19 cellular contexts compared by ENCODE assay signal in genomic region chr1:170558731-170559130, GRCh38.
"Had no signal": no experiment of that assay in that cellular context is flagged by ENCODE, and none has a peak within 500 bp of the region (broad histone marks: within the 10 kb centered on the region; RNA-seq: fewer than 3 reads in every experiment).

No MANE protein-coding gene starts in this region.

- H3K27ac ChIP-seq: dorsolateral prefrontal cortex, psoas muscle, sigmoid colon, stomach, thyroid gland had no signal

- H3K4me1 ChIP-seq: thyroid gland had no signal

- H3K27me3 ChIP-seq: dorsolateral prefrontal cortex, sigmoid colon, stomach, thyroid gland had no signal

- DNase-seq: dorsolateral prefrontal cortex; effector CD4-positive, alpha-beta T cell; mesenchymal stem cell; mucosa of descending colon; naive B cell; psoas muscle; right cardiac atrium; sigmoid colon; stimulated activated CD4-positive, alpha-beta T cell treated with anti-CD3 and anti-CD28 coated beads, Interleukin-2, amount 100 ng/mL, for 24 hours; stimulated activated CD4-positive, alpha-beta T cell treated with anti-CD3 and anti-CD28 coated beads, Interleukin-4, amount 100 ng/mL, for 24 hours; stimulated activated naive CD4-positive, alpha-beta T cell treated with Interleukin-2 at 50 U/mL for 16 hours; stomach; thyroid gland; trophoblast cell had no signal

- H3K9me3 ChIP-seq: mucosa of descending colon, thyroid gland had no signal

- H3K4me3 Mint-ChIP-seq: mesothelial cell of epicardium; naive B cell; natural killer cell treated with Interleukin-12 subunit alpha and Interleukin-12 subunit beta and Interleukin-15 and Interleukin-18, amount 100 ng/mL, for 72 hours; neural crest cell; stimulated activated effector memory CD8-positive, alpha-beta T cell treated with anti-CD3 and anti-CD28 coated beads, Interleukin-12 subunit alpha, Interleukin-12 subunit beta, amount 100 ng/mL, for 72 hours had no signal

- H3K4me3 ChIP-seq: dorsolateral prefrontal cortex, lung, mucosa of descending colon, psoas muscle, sigmoid colon, stomach, thyroid gland had no signal

- H3K4me1 Mint-ChIP-seq: naive B cell had no signal

- H3K27ac Mint-ChIP-seq: mesothelial cell of epicardium; natural killer cell treated with Interleukin-12 subunit alpha and Interleukin-12 subunit beta and Interleukin-15 and Interleukin-18, amount 100 ng/mL, for 72 hours; stimulated activated effector memory CD8-positive, alpha-beta T cell treated with anti-CD3 and anti-CD28 coated beads, Interleukin-12 subunit alpha, Interleukin-12 subunit beta, amount 100 ng/mL, for 72 hours had no signal

- H3K9me3 Mint-ChIP-seq: natural killer cell treated with Interleukin-12 subunit alpha and Interleukin-12 subunit beta and Interleukin-15 and Interleukin-18, amount 100 ng/mL, for 72 hours had no signal

- ATAC-seq: mucosa of descending colon; natural killer cell treated with Interleukin-12 subunit alpha and Interleukin-12 subunit beta and Interleukin-15 and Interleukin-18, amount 100 ng/mL, for 72 hours; psoas muscle; right cardiac atrium; stimulated activated effector memory CD8-positive, alpha-beta T cell treated with anti-CD3 and anti-CD28 coated beads, Interleukin-12 subunit alpha, Interleukin-12 subunit beta, amount 100 ng/mL, for 72 hours had no signal
